ENCODE assay signal across 10 cellular contexts in the genomic region with DNA sequence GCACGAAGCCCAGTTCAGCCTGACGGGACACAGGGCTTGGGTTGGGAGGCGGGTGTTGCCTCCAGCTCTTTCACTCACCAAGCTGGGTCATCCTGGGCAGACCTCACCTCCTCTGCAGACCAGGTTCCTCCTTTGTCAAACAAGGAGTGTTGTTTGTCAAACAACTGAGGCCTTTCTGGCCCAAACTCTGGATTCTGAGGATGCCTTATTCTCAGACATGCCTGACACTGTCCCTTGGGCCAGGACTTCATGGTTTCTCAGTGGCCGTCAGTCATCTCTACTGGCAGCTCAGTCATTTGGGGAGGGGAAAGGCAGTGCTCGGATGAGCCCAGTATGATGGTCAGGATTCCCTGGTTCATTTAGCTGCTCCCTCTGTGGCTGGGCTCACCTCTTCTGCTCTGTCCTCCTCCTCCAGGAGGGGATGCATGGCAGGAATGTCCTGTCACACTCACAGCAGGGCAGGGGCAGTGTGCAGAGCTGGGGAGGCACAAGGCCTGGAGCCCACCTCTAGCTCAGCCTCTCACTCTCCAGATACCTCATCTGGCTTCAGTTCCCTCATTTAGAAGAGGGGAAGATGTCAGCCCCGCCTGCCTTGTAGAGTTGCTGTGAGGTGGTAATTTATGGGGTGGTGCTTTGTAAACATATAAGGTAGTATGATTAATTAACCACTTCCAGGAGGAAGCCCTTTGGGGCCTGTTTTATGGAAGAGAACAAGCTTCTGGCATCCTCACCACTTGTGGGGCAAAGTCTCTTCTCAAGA. TPM values are rescaled to one million over a fixed set of nuclear protein-coding genes. Genes with fewer than 3 reads are reported as not detected.
DNase-seq lines count a peak whose midpoint lies in the region; ATAC-seq and TF ChIP-seq lines count a peak whose summit lies in the region.
"Had no signal": no experiment of that assay in that cellular context is flagged by ENCODE, and none has a peak within 500 bp of the region (broad histone marks: within the 10 kb centered on the region; RNA-seq: fewer than 3 reads in every experiment).

No MANE protein-coding gene starts in this region.

- H3K9me3 ChIP-seq in tibial artery = no peaks in the 10 kb centered on the region

- DNase-seq in activated T-cell treated with anti-CD3 and anti-CD28 coated beads, Interleukin-2, amount 50 U/mL, for 24 hours = peak; percentile 27
- no peak for DNase-seq in activated T-cell treated with anti-CD3 and anti-CD28 coated beads, Interleukin-2, amount 50 U/mL, for 4 hours
- DNase-seq in immature natural killer cell = peak in 1 of 3 donors; percentile 43
- DNase-seq in tibial artery = peak; percentile 5 to 28
- DNase-seq in DMS53 (lab: John Stamatoyannopoulos, UW) = no peak
- DNase-seq: NCI-H748 treated with DMSO at 0.1 percent for 48 hours, nucleus accumbens had no signal

- H3K27ac Mint-ChIP-seq in activated T-cell treated with anti-CD3 and anti-CD28 coated beads, Interleukin-2, amount 50 U/mL, for 24 hours = peak overlapping the region; percentile 97
- H3K27ac Mint-ChIP-seq in T-helper 1 cell treated with Interleukin-12 subunit alpha and Interleukin-12 subunit beta and Interleukin-4 antibody, amounts not matched to agents 30 μg/mL and 1 μg/mL, for 36 hours = peak overlapping the region; percentile 89
- peak overlapping the region; percentile 94 to 99 (median 98) for H3K27ac Mint-ChIP-seq in immature natural killer cell

- H3K36me3 Mint-ChIP-seq in activated T-cell treated with anti-CD3 and anti-CD28 coated beads, Interleukin-2, amount 50 U/mL, for 24 hours (ENCODE audit: low read depth) = peaks cover 100% of the 10 kb centered on the region
- H3K36me3 Mint-ChIP-seq in activated T-cell treated with anti-CD3 and anti-CD28 coated beads, Interleukin-2, amount 50 U/mL, for 4 hours (ENCODE audit: insufficient read depth) = peaks cover 52% of the 10 kb centered on the region
- H3K36me3 Mint-ChIP-seq in T-helper 1 cell treated with Interleukin-12 subunit alpha and Interleukin-12 subunit beta and Interleukin-4 antibody, amounts not matched to agents 30 μg/mL and 1 μg/mL, for 36 hours (ENCODE audit: low read depth) = peaks cover 71% of the 10 kb centered on the region
- peaks cover 19 to 42% (median 25%) of the 10 kb centered on the region in 3 donors for H3K36me3 Mint-ChIP-seq in immature natural killer cell

- intact Hi-C loops in tibial artery (cut with DNase I; ENCODE audit: low total_unique reads) = no loop called here

- no peak overlapping the region for H3K4me3 Mint-ChIP-seq in activated T-cell treated with anti-CD3 and anti-CD28 coated beads, Interleukin-2, amount 50 U/mL, for 24 hours
- H3K4me3 Mint-ChIP-seq in activated T-cell treated with anti-CD3 and anti-CD28 coated beads, Interleukin-2, amount 50 U/mL, for 4 hours = no peak overlapping the region
- H3K4me3 Mint-ChIP-seq in T-helper 1 cell treated with Interleukin-12 subunit alpha and Interleukin-12 subunit beta and Interleukin-4 antibody, amounts not matched to agents 30 μg/mL and 1 μg/mL, for 36 hours = peak overlapping the region; percentile 61
- H3K4me3 Mint-ChIP-seq in immature natural killer cell = peak overlapping the region; percentile 80 to 87 (median 83)

- peaks cover 98% of the 10 kb centered on the region for H3K4me1 Mint-ChIP-seq in activated T-cell treated with anti-CD3 and anti-CD28 coated beads, Interleukin-2, amount 50 U/mL, for 24 hours (ENCODE audit: low read depth)
- peaks cover 96% of the 10 kb centered on the region for H3K4me1 Mint-ChIP-seq in activated T-cell treated with anti-CD3 and anti-CD28 coated beads, Interleukin-2, amount 50 U/mL, for 4 hours (ENCODE audit: low read depth)
- peaks cover 93% of the 10 kb centered on the region for H3K4me1 Mint-ChIP-seq in T-helper 1 cell treated with Interleukin-12 subunit alpha and Interleukin-12 subunit beta and Interleukin-4 antibody, amounts not matched to agents 30 μg/mL and 1 μg/mL, for 36 hours (ENCODE audit: low read depth)
- peaks cover 97 to 100% of the 10 kb centered on the region in 2 donors for H3K4me1 Mint-ChIP-seq in immature natural killer cell

- TF ChIP-seq CTCF in tibial artery (IDR thresholded peaks at IDR 0.05) = no peak

- H3K27ac ChIP-seq in tibial artery = no peak overlapping the region

- H3K4me3 ChIP-seq in tibial artery = no peak overlapping the region

- H3K36me3 ChIP-seq in tibial artery = peaks cover 0 to 38% (median 12%) of the 10 kb centered on the region in 3 donors

- H3K27me3 Mint-ChIP-seq in activated T-cell treated with anti-CD3 and anti-CD28 coated beads, Interleukin-2, amount 50 U/mL, for 24 hours = no peaks in the 10 kb centered on the region
- no peaks in the 10 kb centered on the region for H3K27me3 Mint-ChIP-seq in activated T-cell treated with anti-CD3 and anti-CD28 coated beads, Interleukin-2, amount 50 U/mL, for 4 hours (ENCODE audit: low read depth)
- H3K27me3 Mint-ChIP-seq in T-helper 1 cell treated with Interleukin-12 subunit alpha and Interleukin-12 subunit beta and Interleukin-4 antibody, amounts not matched to agents 30 μg/mL and 1 μg/mL, for 36 hours (ENCODE audit: low read depth) = no peaks in the 10 kb centered on the region
- H3K27me3 Mint-ChIP-seq in immature natural killer cell (ENCODE audit: low read depth in 3 of 3) = peaks cover 2 to 26% (median 18%) of the 10 kb centered on the region in 3 donors

- H3K9me3 Mint-ChIP-seq in activated T-cell treated with anti-CD3 and anti-CD28 coated beads, Interleukin-2, amount 50 U/mL, for 24 hours = no peaks in the 10 kb centered on the region
- H3K9me3 Mint-ChIP-seq in activated T-cell treated with anti-CD3 and anti-CD28 coated beads, Interleukin-2, amount 50 U/mL, for 4 hours = no peaks in the 10 kb centered on the region
- no peaks in the 10 kb centered on the region for H3K9me3 Mint-ChIP-seq in T-helper 1 cell treated with Interleukin-12 subunit alpha and Interleukin-12 subunit beta and Interleukin-4 antibody, amounts not matched to agents 30 μg/mL and 1 μg/mL, for 36 hours
- peaks cover 0 to 2% (median 0%) of the 10 kb centered on the region in 6 donors for H3K9me3 Mint-ChIP-seq in immature natural killer cell

- H3K4me1 ChIP-seq in tibial artery = peaks cover 0 to 75% (median 50%) of the 10 kb centered on the region in 4 donors

- no peaks in the 10 kb centered on the region for H3K27me3 ChIP-seq in tibial artery

- ATAC-seq in activated T-cell treated with anti-CD3 and anti-CD28 coated beads, Interleukin-2, amount 50 U/mL, for 4 hours = no peak
- ATAC-seq in HG03095 (IDR thresholded peaks at IDR 0.05; ENCODE audit: unreplicated experiment) (no peak), HG03342 (IDR thresholded peaks at IDR 0.05; ENCODE audit: unreplicated experiment) (no peak)

RNA-seq across cellular contexts. Expression of a gene that starts 20.7 kb away (rescaled TPM):
- 100 to 1,000 TPM; 135 to 141 (median 140) TPM for total RNA-seq in activated T-cell treated with anti-CD3 and anti-CD28 coated beads, Interleukin-2, amount 50 U/mL, for 4 hours
- polyA plus RNA-seq in immature natural killer cell = 10 to 100 TPM; 39.1 to 55.0 (median 42.4) TPM

Comparison
In these comparisons a context has a peak if more than half of its experiments do, and no peak if none do; other contexts are left out.
1. DNase-seq: peak in activated T-cell treated with anti-CD3 and anti-CD28 coated beads, Interleukin-2, amount 50 U/mL, for 24 hours (single experiment) and tibial artery (2 of 2); none in activated T-cell treated with anti-CD3 and anti-CD28 coated beads, Interleukin-2, amount 50 U/mL, for 4 hours (single experiment) and DMS53 (single experiment).
2. H3K4me3 Mint-ChIP-seq: peak in T-helper 1 cell treated with Interleukin-12 subunit alpha and Interleukin-12 subunit beta and Interleukin-4 antibody, amounts not matched to agents 30 μg/mL and 1 μg/mL, for 36 hours (single experiment) and immature natural killer cell (5 of 5); none in activated T-cell treated with anti-CD3 and anti-CD28 coated beads, Interleukin-2, amount 50 U/mL, for 24 hours (single experiment) and activated T-cell treated with anti-CD3 and anti-CD28 coated beads, Interleukin-2, amount 50 U/mL, for 4 hours (single experiment).
3. Peak in every context shown above with its lines, with median percentiles within 50 percentile points of each other: H3K27ac Mint-ChIP-seq.